Comparison of ENCODE assay signal across 6 cellular contexts in the genomic region with DNA sequence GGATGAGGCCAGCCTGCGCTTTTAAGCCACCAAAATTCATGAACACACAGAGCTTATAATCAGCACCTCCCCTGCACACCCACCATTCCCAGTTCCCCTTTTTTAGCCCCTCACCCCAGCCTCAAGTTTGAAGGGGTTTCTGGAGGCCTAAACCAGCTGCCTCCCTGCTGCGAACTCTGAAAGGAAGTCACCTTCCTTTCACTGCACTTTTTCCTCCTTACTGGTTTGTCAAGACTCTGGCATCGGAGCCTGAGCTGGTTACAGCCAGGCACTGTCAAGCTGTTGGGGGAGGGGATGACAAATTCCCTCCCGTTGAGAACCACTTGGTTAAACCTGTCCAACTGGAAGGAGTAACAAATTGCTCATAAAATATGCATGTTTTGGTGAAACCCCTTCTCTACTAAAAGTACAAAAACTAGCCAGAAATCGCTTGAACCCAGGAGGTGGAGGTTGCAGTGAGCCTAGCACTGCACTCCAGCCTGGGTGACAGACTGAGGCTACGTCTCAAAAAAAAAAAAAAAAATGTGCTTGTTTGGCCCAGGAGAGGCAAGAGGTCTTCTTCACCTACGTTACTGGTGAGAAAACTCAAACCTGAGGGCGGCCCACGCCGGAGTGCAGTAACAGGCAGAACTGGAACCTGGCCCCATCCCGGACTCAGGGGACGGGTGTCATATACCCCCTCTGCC. TPM values are rescaled to one million over a fixed set of nuclear protein-coding genes. Genes with fewer than 3 reads are reported as not detected.
DNase-seq lines count a peak whose midpoint lies in the region; ATAC-seq, FAIRE-seq and TF ChIP-seq lines count a peak whose summit lies in the region.

No MANE protein-coding gene starts in this region.

- TF ChIP-seq CTCF in KMS-11 (conservative IDR thresholded peaks at IDR 0.05; ENCODE audit: low read depth, low read length) (no peak), coronary artery (IDR thresholded peaks at IDR 0.05) (no peak), psoas muscle (IDR thresholded peaks at IDR 0.05) (no peak)

- peaks cover 23% of the 10 kb centered on the region for H3K4me1 ChIP-seq in KMS-11 (ENCODE audit: low read depth, poor library complexity, severe bottlenecking)
- H3K4me1 ChIP-seq in psoas muscle = peaks cover 5% of the 10 kb centered on the region

- H3K36me3 ChIP-seq in KMS-11 (ENCODE audit: insufficient read depth) (no peaks in the 10 kb centered on the region), psoas muscle (ENCODE audit: insufficient read depth in 1 of 2, low read depth in 1 of 2) (no peaks in the 10 kb centered on the region)

- no peaks in the 10 kb centered on the region for H3K27me3 ChIP-seq in KMS-11 (ENCODE audit: insufficient read depth, low read depth)
- no peaks in the 10 kb centered on the region for H3K27me3 ChIP-seq in psoas muscle (ENCODE audit: insufficient read depth in 3 of 3, low read length in 2 of 3)

- H3K79me2 ChIP-seq in KMS-11 (ENCODE audit: insufficient read depth, low read depth) = peaks cover 22% of the 10 kb centered on the region; the same call in 1 of the 2 replicates

- H2AFZ ChIP-seq in KMS-11 (ENCODE audit: low read depth) = peak overlapping the region; percentile 49; the same call in 1 of the 2 replicates

- WGBS in psoas muscle, 3 donors = 55 to 58% (median 57%) methylated on average over 12 of the region's 12 CpGs

- H3K9me3 ChIP-seq in psoas muscle = no peaks in the 10 kb centered on the region

- no peak overlapping the region for H3K9ac ChIP-seq in KMS-11

- peak overlapping the region; percentile 27; the same call in 1 of the 2 replicates for H3K4me2 ChIP-seq in KMS-11

- peak; percentile 93 for FAIRE-seq in GM18507 (lab: Jason Lieb, UNC)

- no peak for ATAC-seq in psoas muscle

- no peaks in the 10 kb centered on the region for H4K20me1 ChIP-seq in KMS-11 (ENCODE audit: insufficient read depth)

- H3K4me3 ChIP-seq in KMS-11 (IDR thresholded peaks at IDR 0.05; ENCODE audit: insufficient read depth, low read depth, low read length) (no peak overlapping the region), coronary artery (peak overlapping the region; percentile 90), psoas muscle (peak overlapping the region; percentile 79)

- H3K27ac ChIP-seq in KMS-11 (no peak overlapping the region), coronary artery (peak overlapping the region; percentile 64 to 90), psoas muscle (peak overlapping the region; percentile 85)

- intact Hi-C loops in psoas muscle (cut with DNase I) = no loop called here

- DNase-seq in GM18507 (ENCODE audit: extremely low spot score, insufficient read length, low read depth) (peak; percentile 51), coronary artery (ENCODE audit: low spot score) (no peak), psoas muscle (peak in 1 of 2 donors; percentile 40), dedifferentiated amniotic fluid mesenchymal stem cell (ENCODE audit: extremely low spot score) (no peak), NCI-H1048 (lab: John Stamatoyannopoulos, UW) (no peak)

RNA-seq across cellular contexts. Expression of gene ADAT3, which starts 0.7 kb away (rescaled TPM):
- total RNA-seq in psoas muscle = 1 to 10 TPM; 1.4 to 2.2 (median 1.7) TPM
- polyA plus RNA-seq in psoas muscle = 1 to 10 TPM; 2.4 to 7.2 (median 3.6) TPM

RNA-seq across cellular contexts. Expression of gene SCAMP4, which starts 0.7 kb away (rescaled TPM):
- total RNA-seq in psoas muscle = 10 to 100 TPM; 13.4 to 16.3 (median 15.1) TPM
- 10 to 100 TPM in 2 of 3 donors, 1 to 10 TPM in 1; 9.5 to 17.5 (median 15.5) TPM for polyA plus RNA-seq in psoas muscle

RNA-seq across cellular contexts. Expression of gene ABHD17A, which starts 19.2 kb away (rescaled TPM):
- 10 to 100 TPM; 38.5 to 54.2 (median 42.3) TPM for total RNA-seq in psoas muscle
- polyA plus RNA-seq in psoas muscle = 10 to 100 TPM; 35.5 to 58.9 (median 47.6) TPM

RNA-seq across cellular contexts. Expression of gene CSNK1G2, which starts 36.4 kb away (rescaled TPM):
- 10 to 100 TPM; 22.3 to 34.1 (median 33.0) TPM for total RNA-seq in psoas muscle
- polyA plus RNA-seq in psoas muscle = 10 to 100 TPM; 25.3 to 49.8 (median 34.2) TPM

RNA-seq across cellular contexts. Expression of gene KLF16, which starts 41.1 kb away (rescaled TPM):
- 10 to 100 TPM in 1 of 4 donors, 1 to 10 TPM in 3; 3.0 to 11.1 (median 4.3) TPM for total RNA-seq in psoas muscle
- 10 to 100 TPM in 1 of 3 donors, 1 to 10 TPM in 2; 2.2 to 13.0 (median 3.1) TPM for polyA plus RNA-seq in psoas muscle
